Comparison of ENCODE assay signal across 10 cellular contexts in the genomic region with DNA sequence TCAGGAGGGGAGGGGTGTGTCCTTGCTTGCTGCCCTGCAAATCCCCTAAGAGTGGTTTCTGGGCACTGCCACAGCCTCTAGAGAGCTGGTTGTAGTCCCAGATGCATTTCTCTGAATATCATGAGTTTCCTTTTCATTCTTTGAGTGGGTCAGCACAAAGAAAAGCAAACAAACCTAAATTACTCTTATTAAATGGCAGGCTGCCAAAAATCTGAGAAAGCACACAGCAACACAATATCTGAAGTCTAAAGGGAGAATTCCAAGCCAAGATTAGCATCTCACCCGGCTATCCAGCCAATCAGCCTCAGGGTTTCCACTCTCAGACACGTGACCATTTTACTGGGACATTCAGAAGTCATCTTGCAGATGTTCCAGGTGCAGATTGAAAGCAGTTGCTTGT.
DNase-seq lines count a peak whose midpoint lies in the region; ATAC-seq and TF ChIP-seq lines count a peak whose summit lies in the region.
"Had no signal": no experiment of that assay in that cellular context is flagged by ENCODE, and none has a peak within 500 bp of the region (broad histone marks: within the 10 kb centered on the region; RNA-seq: fewer than 3 reads in every experiment).

No MANE protein-coding gene starts in this region.

- no peak for TF ChIP-seq CTCF in PC-3 (conservative IDR thresholded peaks at IDR 0.05; ENCODE audit: low read depth, low read length)

- H2AFZ ChIP-seq in PC-3 (ENCODE audit: low read length): no peak overlapping the region

- H3K4me2 ChIP-seq in PC-3 (ENCODE audit: low read length): no peak overlapping the region

- H3K79me2 ChIP-seq in PC-3 (ENCODE audit: low read length): no peaks in the 10 kb centered on the region

- no peak overlapping the region for H3K4me3 ChIP-seq in PC-3 (ENCODE audit: low read length)

- H4K20me1 ChIP-seq in PC-3 (ENCODE audit: low read length): no peaks in the 10 kb centered on the region

- no peaks in the 10 kb centered on the region for H3K4me1 ChIP-seq in PC-3 (ENCODE audit: insufficient read depth, low read length)

- peak; percentile 40 for DNase-seq in AG08396 (ENCODE audit: low spot score)
- DNase-seq in HT-29 (ENCODE audit: low spot score): peak; percentile 8
- peak; percentile 36 for DNase-seq in PC-3
- DNase-seq in inferior parietal cortex (ENCODE audit: extremely low spot score): peak; percentile 25
- DNase-seq in middle frontal gyrus (ENCODE audit: extremely low spot score, low spot score): no peak
- DNase-seq in stimulated activated CD4-positive, alpha-beta T cell treated with anti-CD3 and anti-CD28 coated beads, Interleukin-1b, Interleukin-23, amount 100 ng/mL, for 48 hours: no peak
- DNase-seq: stimulated activated CD4-positive, alpha-beta T cell treated with anti-CD3 and anti-CD28 coated beads, Interleukin-12 subunit alpha, Interleukin-12 subunit beta, amount 100 ng/mL, for 4 hours; T-helper 2 cell had no signal

- H3K27me3 ChIP-seq in PC-3 (ENCODE audit: low read length): no peaks in the 10 kb centered on the region

- intact Hi-C loops in PC-3 (cut with micrococcal nuclease): no loop called here

- H3F3A ChIP-seq in PC-3 (ENCODE audit: low read length, unreplicated experiment): no peaks in the 10 kb centered on the region

- no TSS peak for BruUV-seq in PC-3 (replicated peaks; lab: Mats Ljungman, UMichigan)

- no peaks in the 10 kb centered on the region for H3K9me2 ChIP-seq in PC-3 (replicated peaks; ENCODE audit: low read length)

- ATAC-seq in PC-3: no peak
- ATAC-seq in GM21515 (IDR thresholded peaks at IDR 0.05; ENCODE audit: unreplicated experiment): no peak
- ATAC-seq in HG03045 (IDR thresholded peaks at IDR 0.05; ENCODE audit: unreplicated experiment): no peak

- CTCF ChIA-PET in PC-3 (lab: Charles Lee): no interaction called here

- POLR2A ChIA-PET in PC-3 (lab: Charles Lee; ENCODE audit: unreplicated experiment): no interaction called here

- H3K9me3 ChIP-seq in PC-3 (ENCODE audit: low read length): peaks cover 34% of the 10 kb centered on the region; the same call in 1 of the 2 replicates

- no peak overlapping the region for H3K9ac ChIP-seq in PC-3 (ENCODE audit: low read length)

- H3K27ac ChIP-seq in PC-3 (ENCODE audit: low read length): no peak overlapping the region

- no peaks in the 10 kb centered on the region for H3K36me3 ChIP-seq in PC-3 (ENCODE audit: low read depth, low read length)

Comparison
In these comparisons a context has a peak if more than half of its experiments do, and no peak if none do; other contexts are left out.
1. DNase-seq: peak in AG08396 (single experiment), HT-29 (single experiment), PC-3 (single experiment) and inferior parietal cortex (single experiment); none in middle frontal gyrus (single experiment) and stimulated activated CD4-positive, alpha-beta T cell treated with anti-CD3 and anti-CD28 coated beads, Interleukin-1b, Interleukin-23, amount 100 ng/mL, for 48 hours (single experiment).